ENCODE assay signal across 7 cellular contexts in genomic region chr15:69299451-69300128, GRCh38. TPM values are rescaled to one million over a fixed set of nuclear protein-coding genes. Genes with fewer than 3 reads are reported as not detected.
DNase-seq lines count a peak whose midpoint lies in the region; ATAC-seq and TF ChIP-seq lines count a peak whose summit lies in the region.

No MANE protein-coding gene starts in this region.

- in situ Hi-C loops in brain microvascular endothelial cell (cut with HindIII; ENCODE audit: low pct_ligation_motif_present, low sequenced_read_pairs) = no loop called here

- H3K4me3 Mint-ChIP-seq in stimulated activated effector memory CD8-positive, alpha-beta T cell treated with anti-CD3 and anti-CD28 coated beads, Interleukin-12 subunit alpha, Interleukin-12 subunit beta, amount 100 ng/mL, for 72 hours = peak overlapping the region; percentile 45

- peaks cover 14% of the 10 kb centered on the region for H3K4me1 ChIP-seq in HUES48 (ENCODE audit: control insufficient read depth, insufficient read depth, low read length)
- H3K4me1 ChIP-seq in SJCRH30 = no peaks in the 10 kb centered on the region

- H3K36me3 Mint-ChIP-seq in stimulated activated effector memory CD8-positive, alpha-beta T cell treated with anti-CD3 and anti-CD28 coated beads, Interleukin-12 subunit alpha, Interleukin-12 subunit beta, amount 100 ng/mL, for 72 hours = no peaks in the 10 kb centered on the region

- H3K9me3 ChIP-seq in HUES48 (ENCODE audit: control insufficient read depth, insufficient read depth, low read length) (no peaks in the 10 kb centered on the region), SJCRH30 (replicated peaks) (no peaks in the 10 kb centered on the region)

- no peak overlapping the region for H3K9ac ChIP-seq in HUES48 (ENCODE audit: low read depth, low read length)

- peaks cover 7% of the 10 kb centered on the region for H3K4me1 Mint-ChIP-seq in stimulated activated effector memory CD8-positive, alpha-beta T cell treated with anti-CD3 and anti-CD28 coated beads, Interleukin-12 subunit alpha, Interleukin-12 subunit beta, amount 100 ng/mL, for 72 hours

- ATAC-seq in stimulated activated effector memory CD8-positive, alpha-beta T cell treated with anti-CD3 and anti-CD28 coated beads, Interleukin-12 subunit alpha, Interleukin-12 subunit beta, amount 100 ng/mL, for 72 hours = no peak
- no peak for ATAC-seq in GM21737 (IDR thresholded peaks at IDR 0.05; ENCODE audit: unreplicated experiment)

- no peak overlapping the region for H3K27ac ChIP-seq in HUES48 (ENCODE audit: low read depth, low read length)
- H3K27ac ChIP-seq in brain microvascular endothelial cell = no peak overlapping the region
- H3K27ac ChIP-seq in SJCRH30 = no peak overlapping the region

- H3K27me3 ChIP-seq in HUES48 (ENCODE audit: control insufficient read depth, insufficient read depth, low read length) = peaks cover 39% of the 10 kb centered on the region
- no peaks in the 10 kb centered on the region for H3K27me3 ChIP-seq in brain microvascular endothelial cell (replicated peaks)
- H3K27me3 ChIP-seq in SJCRH30 = peaks cover 3% of the 10 kb centered on the region; the same call in 1 of the 2 replicates

- H3K9me3 Mint-ChIP-seq in stimulated activated effector memory CD8-positive, alpha-beta T cell treated with anti-CD3 and anti-CD28 coated beads, Interleukin-12 subunit alpha, Interleukin-12 subunit beta, amount 100 ng/mL, for 72 hours = no peaks in the 10 kb centered on the region

- no peak overlapping the region for H3K27ac Mint-ChIP-seq in stimulated activated effector memory CD8-positive, alpha-beta T cell treated with anti-CD3 and anti-CD28 coated beads, Interleukin-12 subunit alpha, Interleukin-12 subunit beta, amount 100 ng/mL, for 72 hours

- H3K36me3 ChIP-seq in HUES48 (ENCODE audit: control insufficient read depth, insufficient read depth, low read length) (no peaks in the 10 kb centered on the region), brain microvascular endothelial cell (replicated peaks) (no peaks in the 10 kb centered on the region), SJCRH30 (no peaks in the 10 kb centered on the region)

- peak overlapping the region; percentile 70 for H3K4me3 ChIP-seq in HUES48 (ENCODE audit: low read depth, low read length)
- peak overlapping the region; percentile 45 for H3K4me3 ChIP-seq in brain microvascular endothelial cell (ENCODE audit: low read depth, low read length)
- no peak overlapping the region for H3K4me3 ChIP-seq in SJCRH30

- DNase-seq in brain microvascular endothelial cell = no peak
- peak; percentile 37 for DNase-seq in left kidney (ENCODE audit: low read depth, low spot score)
- DNase-seq in stimulated activated effector memory CD8-positive, alpha-beta T cell treated with anti-CD3 and anti-CD28 coated beads, Interleukin-12 subunit alpha, Interleukin-12 subunit beta, amount 100 ng/mL, for 72 hours (ENCODE audit: low spot score in 2 of 2) = no peak
- DNase-seq in SJCRH30 = no peak
- no peak for DNase-seq in UCSD-AML1 (lab: John Stamatoyannopoulos, UW; ENCODE audit: unreplicated experiment)

- no peak for TF ChIP-seq CTCF in brain microvascular endothelial cell (IDR thresholded peaks at IDR 0.05; ENCODE audit: low read depth, low read length, missing control alignments)

RNA-seq across cellular contexts. Expression of gene PAQR5, which starts 0.9 kb away (rescaled TPM):
- total RNA-seq in SJCRH30 (2014; rRNA removed; shearing (Covaris generic)) = 0.06 and 0.13 TPM in 2 replicates
